Comparison of ENCODE assay signal across 18 cellular contexts in genomic region chr17:31594416-31594815, GRCh38.
DNase-seq lines count a peak whose midpoint lies in the region; ATAC-seq and TF ChIP-seq lines count a peak whose summit lies in the region.
"Had no signal": no experiment of that assay in that cellular context is flagged by ENCODE, and none has a peak within 500 bp of the region (broad histone marks: within the 10 kb centered on the region; RNA-seq: fewer than 3 reads in every experiment).

No MANE protein-coding gene starts in this region.

- H3K4me1 ChIP-seq in left ventricle myocardium inferior (peaks cover 24% of the 10 kb centered on the region), psoas muscle (peaks cover 37% of the 10 kb centered on the region)
- H3K4me1 ChIP-seq: prostate gland had no signal

- H3K27ac ChIP-seq in left ventricle myocardium inferior (replicated peaks) = peak overlapping the region; percentile 67
- peak overlapping the region in 1 of 2 donors; percentile 95 for H3K27ac ChIP-seq in coronary artery
- peak overlapping the region; percentile 73 for H3K27ac ChIP-seq in psoas muscle
- H3K27ac ChIP-seq: prostate gland, thyroid gland had no signal

- H3K9me3 ChIP-seq in left ventricle myocardium inferior (replicated peaks) (no peaks in the 10 kb centered on the region), psoas muscle (no peaks in the 10 kb centered on the region)
- H3K9me3 ChIP-seq: mucosa of descending colon, prostate gland, thyroid gland had no signal

- TF ChIP-seq CTCF in left ventricle myocardium inferior (IDR thresholded peaks at IDR 0.05; ENCODE audit: borderline replicate concordance) (no peak), coronary artery (IDR thresholded peaks at IDR 0.05) (no peak), psoas muscle (IDR thresholded peaks at IDR 0.05) (no peak)

- 87 to 96% (median 88%) methylated on average over 3 of the region's 3 CpGs for WGBS in psoas muscle, 3 donors

- H3K36me3 ChIP-seq in left ventricle myocardium inferior (peaks cover 7% of the 10 kb centered on the region), psoas muscle (ENCODE audit: insufficient read depth in 1 of 2, low read depth in 1 of 2) (no peaks in the 10 kb centered on the region)
- H3K36me3 ChIP-seq: prostate gland, thyroid gland had no signal

- no peak for ATAC-seq in left ventricle myocardium superior
- no peak for ATAC-seq in psoas muscle
- ATAC-seq in HG03460 (IDR thresholded peaks at IDR 0.05; ENCODE audit: unreplicated experiment) = no peak
- ATAC-seq in HG03039 (IDR thresholded peaks at IDR 0.05; ENCODE audit: unreplicated experiment) = no peak
- ATAC-seq: mucosa of descending colon had no signal

- H3K27me3 ChIP-seq in left ventricle myocardium inferior (ENCODE audit: low read depth) (no peaks in the 10 kb centered on the region), psoas muscle (ENCODE audit: insufficient read depth in 3 of 3, low read length in 2 of 3) (no peaks in the 10 kb centered on the region)
- H3K27me3 ChIP-seq: thyroid gland had no signal

- no peak for DNase-seq in left ventricle myocardium inferior
- no peak for DNase-seq in left ventricle myocardium superior
- peak; percentile 55 for DNase-seq in coronary artery (ENCODE audit: low spot score)
- no peak for DNase-seq in psoas muscle
- DNase-seq in NCI-H2029 (lab: John Stamatoyannopoulos, UW) = no peak
- no peak for DNase-seq in SK-N-DZ (ENCODE audit: low spot score)
- DNase-seq: activated CD4-positive, alpha-beta T cell treated with anti-CD3 and anti-CD28 coated beads, Interleukin-2, amount 50 U/mL, for 1 hour; immature natural killer cell; mucosa of descending colon; NCI-H1092 treated with DMSO at 0.1 percent for 48 hours; NCI-H2081; small intestine; stimulated activated CD4-positive, alpha-beta T cell treated with anti-CD3 and anti-CD28 coated beads, Interleukin-4, amount 100 ng/mL, for 1 hour; stimulated activated naive CD4-positive, alpha-beta T cell; thyroid gland had no signal

- H3K4me3 ChIP-seq in left ventricle myocardium inferior (no peak overlapping the region), coronary artery (no peak overlapping the region), psoas muscle (no peak overlapping the region)
- H3K4me3 ChIP-seq: mucosa of descending colon, prostate gland, thyroid gland had no signal

- intact Hi-C loops in left ventricle myocardium inferior (cut with micrococcal nuclease) (no loop called here), left ventricle myocardium superior (cut with micrococcal nuclease) (no loop called here), psoas muscle (cut with DNase I) (no loop called here)
